ENCODE assay signal across 10 cellular contexts in genomic region chr3:10116928-10117327, GRCh38. TPM values are rescaled to one million over a fixed set of nuclear protein-coding genes. Genes with fewer than 3 reads are reported as not detected.
A peak's percentile ranks its signal among the peaks of the same experiment; 100 is the strongest.
DNase-seq lines count a peak whose midpoint lies in the region; ATAC-seq, FAIRE-seq and TF ChIP-seq lines count a peak whose summit lies in the region.
"Had no signal": no experiment of that assay in that cellular context is flagged by ENCODE, and none has a peak within 500 bp of the region (broad histone marks: within the 10 kb centered on the region; RNA-seq: fewer than 3 reads in every experiment).

No MANE protein-coding gene starts in this region.

- POLR2A ChIA-PET in OCI-LY7 (lab: Charles Lee) (interaction anchor here (0.6 to 1.6 kb wide), 7 partner anchors 8 to 141 kb away, joined by 3 to 5 read pairs (median 3); partner anchors contain the start of gene VHL), endothelial cell of umbilical vein (lab: Charles Lee) (no interaction called here)

- DNase-seq in activated CD4-positive, alpha-beta T cell treated with anti-CD3 and anti-CD28 coated beads, Interleukin-2, amount 10 ng/mL, durations not matched to agents 24 days and 14 days: no peak
- DNase-seq in activated CD4-positive, alpha-beta T cell treated with anti-CD3 and anti-CD28 coated beads for 4 hours: no peak
- DNase-seq in OCI-LY7 (ENCODE audit: low spot score): no peak
- no peak for DNase-seq in endothelial cell of umbilical vein (ENCODE audit: low read depth, low spot score)
- DNase-seq in smooth muscle cell (lab: John Stamatoyannopoulos, UW; ENCODE audit: unreplicated experiment): no peak
- no peak for DNase-seq in NCI-H774 (lab: John Stamatoyannopoulos, UW)
- DNase-seq: cortex of kidney; stimulated activated CD4-positive, alpha-beta T cell treated with anti-CD3 and anti-CD28 coated beads, Interleukin-4, amount 100 ng/mL, for 4 hours had no signal

- no peak for TF ChIP-seq POLR2A in endothelial cell of umbilical vein (IDR thresholded peaks at IDR 0.05; ENCODE audit: low read depth, low read length)

- WGBS in smooth muscle cell (ENCODE audit: low lambda C conversion rate): 95% methylated on average over 4 of the region's 4 CpGs

- H3K9me1 ChIP-seq in endothelial cell of umbilical vein (replicated peaks; ENCODE audit: control insufficient read depth, extremely low read depth, insufficient read depth, low read length): no peaks in the 10 kb centered on the region

- H3K4me2 ChIP-seq in OCI-LY7 (ENCODE audit: low read length): peak overlapping the region; percentile 94
- peak overlapping the region; percentile 74 for H3K4me2 ChIP-seq in endothelial cell of umbilical vein (ENCODE audit: insufficient read depth, low read length)
- H3K4me2 ChIP-seq in smooth muscle cell: peak overlapping the region; percentile 83

- no peaks in the 10 kb centered on the region for H3K9me3 Mint-ChIP-seq in activated CD4-positive, alpha-beta T cell treated with anti-CD3 and anti-CD28 coated beads, Interleukin-2, amount 10 ng/mL, durations not matched to agents 24 days and 14 days

- H3K4me3 ChIP-seq in OCI-LY7 (ENCODE audit: low read depth, low read length, poor library complexity, severe bottlenecking) (peak overlapping the region; percentile 97), endothelial cell of umbilical vein (replicated peaks in 1 of 3; ENCODE audit: insufficient read depth in 1 of 3, low read depth in 1 of 3, low read length in 3 of 3) (no peak overlapping the region), smooth muscle cell (peak overlapping the region; percentile 79)

- BruUV-seq in OCI-LY7 (replicated peaks; lab: Mats Ljungman, UMichigan): no TSS peak
- no TSS peak for BruUV-seq in endothelial cell of umbilical vein (replicated peaks; lab: Mats Ljungman, UMichigan)

- peaks cover 14% of the 10 kb centered on the region; the same call in 1 of the 2 replicates for H4K20me1 ChIP-seq in OCI-LY7 (ENCODE audit: insufficient read depth, low read length)
- H4K20me1 ChIP-seq in endothelial cell of umbilical vein (replicated peaks; ENCODE audit: control insufficient read depth, extremely low read depth, insufficient read depth, low read length): peaks cover 3% of the 10 kb centered on the region
- H4K20me1 ChIP-seq in smooth muscle cell (ENCODE audit: low read depth): peaks cover 53% of the 10 kb centered on the region

- intact Hi-C loops in activated CD4-positive, alpha-beta T cell treated with anti-CD3 and anti-CD28 coated beads, Interleukin-2, amount 10 ng/mL, durations not matched to agents 24 days and 14 days (cut with micrococcal nuclease): loop anchor here (5.0 kb wide), 1 partner anchor 185 kb away; the partner anchor contains the start of gene CRELD1
- intact Hi-C loops in OCI-LY7 (cut with micrococcal nuclease; ENCODE audit: unreplicated experiment) (loop anchor here (5.0 kb wide), 1 partner anchor 205 kb away; the partner anchor contains the start of gene SEC13), endothelial cell of umbilical vein (cut with micrococcal nuclease) (loop anchor here (2.0 to 10.0 kb wide), 2 partner anchors 48 to 132 kb away; partner anchors contain the start of genes EMC3 and IRAK2)

- H2AFZ ChIP-seq in OCI-LY7 (ENCODE audit: low read length) (no peak overlapping the region), endothelial cell of umbilical vein (ENCODE audit: low read depth, low read length) (no peak overlapping the region), smooth muscle cell (ENCODE audit: low read depth) (no peak overlapping the region)

- H3K9me3 ChIP-seq in OCI-LY7 (ENCODE audit: low read length) (no peaks in the 10 kb centered on the region), endothelial cell of umbilical vein (replicated peaks; ENCODE audit: control insufficient read depth, insufficient read depth, low read length) (no peaks in the 10 kb centered on the region), smooth muscle cell (replicated peaks; ENCODE audit: low read depth) (no peaks in the 10 kb centered on the region)

- ATAC-seq in HG03460 (IDR thresholded peaks at IDR 0.05; ENCODE audit: unreplicated experiment) (no peak), HG03159 (IDR thresholded peaks at IDR 0.05; ENCODE audit: unreplicated experiment) (no peak)

- H3K4me1 ChIP-seq in OCI-LY7 (ENCODE audit: insufficient read depth, low read length, poor library complexity, severe bottlenecking) (peaks cover 20% of the 10 kb centered on the region), endothelial cell of umbilical vein (ENCODE audit: control insufficient read depth, extremely low read depth, insufficient read depth, low read length) (peaks cover 9% of the 10 kb centered on the region), smooth muscle cell (ENCODE audit: low read depth) (peaks cover 8% of the 10 kb centered on the region)

- H3K4me3 Mint-ChIP-seq in activated CD4-positive, alpha-beta T cell treated with anti-CD3 and anti-CD28 coated beads, Interleukin-2, amount 10 ng/mL, durations not matched to agents 24 days and 14 days: peak overlapping the region; percentile 98

- peak overlapping the region; percentile 93 for H3K27ac Mint-ChIP-seq in activated CD4-positive, alpha-beta T cell treated with anti-CD3 and anti-CD28 coated beads, Interleukin-2, amount 10 ng/mL, durations not matched to agents 24 days and 14 days

- H3K27me3 ChIP-seq in endothelial cell of umbilical vein (ENCODE audit: control insufficient read depth in 2 of 2, insufficient read depth in 2 of 2, low read length in 2 of 2) (no peaks in the 10 kb centered on the region), smooth muscle cell (ENCODE audit: low read depth) (no peaks in the 10 kb centered on the region)

- H3K27ac ChIP-seq in OCI-LY7 (ENCODE audit: low read depth, low read length, poor library complexity, severe bottlenecking) (no peak overlapping the region), endothelial cell of umbilical vein (ENCODE audit: insufficient read depth, low read depth, low read length) (no peak overlapping the region), smooth muscle cell (ENCODE audit: low read depth) (no peak overlapping the region)

- H3K9ac ChIP-seq in endothelial cell of umbilical vein (replicated peaks; ENCODE audit: extremely low read depth, insufficient read depth, low read length): peak overlapping the region; percentile 90
- H3K9ac ChIP-seq in smooth muscle cell (ENCODE audit: low read depth): peak overlapping the region; percentile 77

- peaks cover 32% of the 10 kb centered on the region for H3K4me1 Mint-ChIP-seq in activated CD4-positive, alpha-beta T cell treated with anti-CD3 and anti-CD28 coated beads, Interleukin-2, amount 10 ng/mL, durations not matched to agents 24 days and 14 days

- H3K79me2 ChIP-seq in OCI-LY7 (ENCODE audit: insufficient read depth, low read depth, low read length) (peaks cover 61% of the 10 kb centered on the region), endothelial cell of umbilical vein (ENCODE audit: control insufficient read depth, insufficient read depth, low read length) (peaks cover 56% of the 10 kb centered on the region), smooth muscle cell (ENCODE audit: low read depth) (peaks cover 63% of the 10 kb centered on the region)

- H3K36me3 Mint-ChIP-seq in activated CD4-positive, alpha-beta T cell treated with anti-CD3 and anti-CD28 coated beads, Interleukin-2, amount 10 ng/mL, durations not matched to agents 24 days and 14 days (ENCODE audit: low read depth): peaks cover 32% of the 10 kb centered on the region

- TF ChIP-seq CTCF in OCI-LY7 (conservative IDR thresholded peaks at IDR 0.05; ENCODE audit: low read length) (no peak), endothelial cell of umbilical vein (IDR thresholded peaks at IDR 0.05; ENCODE audit: extremely low read depth in 1 of 2, insufficient read depth in 1 of 2, low read depth in 1 of 2, low read length in 2 of 2) (no peak), smooth muscle cell (IDR thresholded peaks at IDR 0.05; ENCODE audit: borderline replicate concordance, insufficient read depth, poor library complexity, severe bottlenecking) (no peak)

- H3F3A ChIP-seq in smooth muscle cell (ENCODE audit: low read depth): no peaks in the 10 kb centered on the region

- peaks cover 2% of the 10 kb centered on the region for H3K27me3 Mint-ChIP-seq in activated CD4-positive, alpha-beta T cell treated with anti-CD3 and anti-CD28 coated beads, Interleukin-2, amount 10 ng/mL, durations not matched to agents 24 days and 14 days

- FAIRE-seq in endothelial cell of umbilical vein (lab: Jason Lieb, UNC): no peak

- CTCF ChIA-PET in OCI-LY7 (lab: Charles Lee; ENCODE audit: unreplicated experiment): no interaction called here
- CTCF ChIA-PET in endothelial cell of umbilical vein (lab: Charles Lee): interaction anchor here (0.6 to 2.0 kb wide), 3 partner anchors 11 to 25 kb away, joined by 4 to 5 read pairs (median 5); partner anchors contain the start of gene VHL

- no peaks in the 10 kb centered on the region for H3K9me2 ChIP-seq in OCI-LY7 (ENCODE audit: insufficient read depth, low read length)

- dilution Hi-C loops in endothelial cell of umbilical vein (cut with MboI; ENCODE audit: extremely low pct_ligation_motif_present, low sequenced_read_pairs): no loop called here

- peaks cover 45% of the 10 kb centered on the region for H3K36me3 ChIP-seq in OCI-LY7 (ENCODE audit: insufficient read depth, low read length)
- H3K36me3 ChIP-seq in endothelial cell of umbilical vein (ENCODE audit: control insufficient read depth in 2 of 2, extremely low read depth in 1 of 2, insufficient read depth in 2 of 2, low read length in 2 of 2): peaks cover 3% of the 10 kb centered on the region in 2 experiments
- H3K36me3 ChIP-seq in smooth muscle cell (ENCODE audit: low read depth): no peaks in the 10 kb centered on the region

RNA-seq across cellular contexts. Expression of gene BRK1, which starts 1.5 kb away (rescaled TPM):
- total RNA-seq in activated CD4-positive, alpha-beta T cell treated with anti-CD3 and anti-CD28 coated beads, Interleukin-2, amount 10 ng/mL, durations not matched to agents 24 days and 14 days: 98.8 and 99.6 TPM in 2 replicates
- 67.5 and 80.4 TPM in 2 replicates for total RNA-seq in OCI-LY7 (2014; rRNA removed; shearing (Covaris generic))
- total RNA-seq in OCI-LY7 (2022) (102 and 105 TPM in 2 replicates), endothelial cell of umbilical vein (123 and 133 TPM in 2 replicates), smooth muscle cell (111 and 117 TPM in 2 replicates)
- polyA plus RNA-seq in endothelial cell of umbilical vein (144 and 163 TPM in 2 replicates), smooth muscle cell (228 and 231 TPM in 2 replicates)
- polyA plus RNA-seq in endothelial cell of umbilical vein (2011; cell fraction: cytosol; rRNA removed): 197 and 198 TPM in 2 replicates
- polyA plus RNA-seq in endothelial cell of umbilical vein (2011; cell fraction: nucleus; rRNA removed): 51.0 and 53.9 TPM in 2 replicates
- 223 and 235 TPM in 2 replicates for polyA plus RNA-seq in endothelial cell of umbilical vein (2012)
- 92.8 and 97.2 TPM in 2 replicates for polyA minus RNA-seq in endothelial cell of umbilical vein
- polyA minus RNA-seq in endothelial cell of umbilical vein (2011; cell fraction: cytosol; rRNA and poly(A)+ RNA removed): 38.8 TPM
- polyA minus RNA-seq in endothelial cell of umbilical vein (2011; cell fraction: nucleus; rRNA and poly(A)+ RNA removed): 18.7 and 22.2 TPM in 2 replicates

RNA-seq across cellular contexts. Expression of gene FANCD2OS, which starts 8.9 kb away (rescaled TPM):
- total RNA-seq in activated CD4-positive, alpha-beta T cell treated with anti-CD3 and anti-CD28 coated beads, Interleukin-2, amount 10 ng/mL, durations not matched to agents 24 days and 14 days: not detected in 2 replicates
- total RNA-seq in OCI-LY7 (2014; rRNA removed; shearing (Covaris generic)): not detected in 2 replicates
- not detected in 2 replicates for total RNA-seq in OCI-LY7 (2022)
- not detected in 2 replicates for total RNA-seq in endothelial cell of umbilical vein
- polyA plus RNA-seq in endothelial cell of umbilical vein: not detected in 2 replicates
- not detected in 2 replicates for polyA plus RNA-seq in endothelial cell of umbilical vein (2011; cell fraction: cytosol; rRNA removed)
- not detected in 2 replicates for polyA plus RNA-seq in endothelial cell of umbilical vein (2011; cell fraction: nucleus; rRNA removed)
- polyA plus RNA-seq in endothelial cell of umbilical vein (2012): not detected in 2 replicates
- not detected in 2 replicates for polyA minus RNA-seq in endothelial cell of umbilical vein
- not detected for polyA minus RNA-seq in endothelial cell of umbilical vein (2011; cell fraction: cytosol; rRNA and poly(A)+ RNA removed)
- not detected in 2 replicates for polyA minus RNA-seq in endothelial cell of umbilical vein (2011; cell fraction: nucleus; rRNA and poly(A)+ RNA removed)
- not detected in 2 replicates for total RNA-seq in smooth muscle cell
- polyA plus RNA-seq in smooth muscle cell: not detected in 2 replicates

RNA-seq across cellular contexts. Expression of gene VHL, which starts 24.6 kb away (rescaled TPM):
- 62.8 and 65.2 TPM in 2 replicates for total RNA-seq in activated CD4-positive, alpha-beta T cell treated with anti-CD3 and anti-CD28 coated beads, Interleukin-2, amount 10 ng/mL, durations not matched to agents 24 days and 14 days
- 79.9 and 82.1 TPM in 2 replicates for total RNA-seq in OCI-LY7 (2014; rRNA removed; shearing (Covaris generic))
- total RNA-seq in OCI-LY7 (2022): 123 and 132 TPM in 2 replicates
- total RNA-seq in endothelial cell of umbilical vein: 39.2 and 41.0 TPM in 2 replicates
- 8.5 and 10.4 TPM in 2 replicates for polyA plus RNA-seq in endothelial cell of umbilical vein
- 8.9 and 9.2 TPM in 2 replicates for polyA plus RNA-seq in endothelial cell of umbilical vein (2011; cell fraction: cytosol; rRNA removed)
- 11.8 and 17.7 TPM in 2 replicates for polyA plus RNA-seq in endothelial cell of umbilical vein (2011; cell fraction: nucleus; rRNA removed)
- polyA plus RNA-seq in endothelial cell of umbilical vein (2012): 23.4 and 25.5 TPM in 2 replicates
- 24.4 and 26.6 TPM in 2 replicates for polyA minus RNA-seq in endothelial cell of umbilical vein
- polyA minus RNA-seq in endothelial cell of umbilical vein (2011; cell fraction: cytosol; rRNA and poly(A)+ RNA removed): 19.6 TPM
- 8.9 and 9.8 TPM in 2 replicates for polyA minus RNA-seq in endothelial cell of umbilical vein (2011; cell fraction: nucleus; rRNA and poly(A)+ RNA removed)
- 21.4 and 26.8 TPM in 2 replicates for total RNA-seq in smooth muscle cell
- polyA plus RNA-seq in smooth muscle cell: 13.9 and 19.5 TPM in 2 replicates

RNA-seq across cellular contexts. Expression of gene IRAK2, which starts 47.8 kb away (rescaled TPM):
- 4.5 and 5.1 TPM in 2 replicates for total RNA-seq in activated CD4-positive, alpha-beta T cell treated with anti-CD3 and anti-CD28 coated beads, Interleukin-2, amount 10 ng/mL, durations not matched to agents 24 days and 14 days
- total RNA-seq in OCI-LY7 (2014; rRNA removed; shearing (Covaris generic)): 1.1 and 1.4 TPM in 2 replicates
- total RNA-seq in OCI-LY7 (2022): 1.2 and 1.4 TPM in 2 replicates
- total RNA-seq in endothelial cell of umbilical vein: 10.0 and 11.1 TPM in 2 replicates
- 7.3 and 7.9 TPM in 2 replicates for polyA plus RNA-seq in endothelial cell of umbilical vein
- polyA plus RNA-seq in endothelial cell of umbilical vein (2011; cell fraction: cytosol; rRNA removed): 7.8 TPM in 2 replicates
- 6.7 and 7.3 TPM in 2 replicates for polyA plus RNA-seq in endothelial cell of umbilical vein (2011; cell fraction: nucleus; rRNA removed)
- polyA plus RNA-seq in endothelial cell of umbilical vein (2012): 6.2 and 7.9 TPM in 2 replicates
- 7.6 and 7.7 TPM in 2 replicates for polyA minus RNA-seq in endothelial cell of umbilical vein
- polyA minus RNA-seq in endothelial cell of umbilical vein (2011; cell fraction: cytosol; rRNA and poly(A)+ RNA removed): 7.8 TPM
- 5.3 and 5.7 TPM in 2 replicates for polyA minus RNA-seq in endothelial cell of umbilical vein (2011; cell fraction: nucleus; rRNA and poly(A)+ RNA removed)
- total RNA-seq in smooth muscle cell: 1.9 and 3.4 TPM in 2 replicates
- 2.8 and 3.3 TPM in 2 replicates for polyA plus RNA-seq in smooth muscle cell

Comparison
In these comparisons a context has a peak if more than half of its experiments do, and no peak if none do; other contexts are left out.
1. H3K4me3 ChIP-seq: peak in OCI-LY7 (single experiment) and smooth muscle cell (single experiment); none in endothelial cell of umbilical vein (0 of 3).
2. Peak in every context shown above with its lines, with median percentiles within 50 percentile points of each other: H3K4me2 ChIP-seq.